Comparison of ENCODE assay signal across 18 cellular contexts in genomic region chr17:55140751-55141150, GRCh38.
DNase-seq lines count a peak whose midpoint lies in the region; ATAC-seq, FAIRE-seq and TF ChIP-seq lines count a peak whose summit lies in the region.
"Had no signal": no experiment of that assay in that cellular context is flagged by ENCODE, and none has a peak within 500 bp of the region (broad histone marks: within the 10 kb centered on the region; RNA-seq: fewer than 3 reads in every experiment).

No MANE protein-coding gene starts in this region.

- no peaks in the 10 kb centered on the region for H3K9me3 Mint-ChIP-seq in osteocyte (ENCODE audit: unreplicated experiment)
- H3K9me3 Mint-ChIP-seq: CD14-positive monocyte; CD8-positive, alpha-beta T cell; HFFc6 had no signal

- no peaks in the 10 kb centered on the region for H4K20me1 ChIP-seq in Loucy (ENCODE audit: insufficient read depth, low read length, poor library complexity, severe bottlenecking)

- no peaks in the 10 kb centered on the region for H3K36me3 ChIP-seq in A673 (ENCODE audit: insufficient read depth, low read length, poor library complexity, severe bottlenecking)
- H3K36me3 ChIP-seq in Loucy (ENCODE audit: insufficient read depth, low read length) = no peaks in the 10 kb centered on the region

- POLR2A ChIA-PET in A673 (lab: Charles Lee; ENCODE audit: low non-redundant PET) = no interaction called here

- H3K4me1 ChIP-seq in A673 (ENCODE audit: insufficient read depth, low read length, poor library complexity, severe bottlenecking) = peaks cover 19% of the 10 kb centered on the region
- peaks cover 20% of the 10 kb centered on the region for H3K4me1 ChIP-seq in Loucy (ENCODE audit: insufficient read depth, low read length, poor library complexity, severe bottlenecking)

- no peaks in the 10 kb centered on the region for H3K27me3 Mint-ChIP-seq in osteocyte (ENCODE audit: unreplicated experiment)

- no peak for TF ChIP-seq CTCF in A673 (conservative IDR thresholded peaks at IDR 0.05; ENCODE audit: low read depth, low read length)
- no peak for TF ChIP-seq CTCF in Loucy (conservative IDR thresholded peaks at IDR 0.05; ENCODE audit: low read length)
- TF ChIP-seq CTCF in choroid plexus epithelial cell (conservative IDR thresholded peaks at IDR 0.05; ENCODE audit: low read depth, low read length) = no peak
- no peak for TF ChIP-seq CTCF in osteocyte (IDR thresholded peaks at IDR 0.05)

- no peak overlapping the region for H3K27ac ChIP-seq in A673 (ENCODE audit: low read depth, low read length, poor library complexity, severe bottlenecking)

- H3K79me2 ChIP-seq in Loucy (ENCODE audit: insufficient read depth, low read length) = no peaks in the 10 kb centered on the region

- H3K4me3 ChIP-seq in A673 (ENCODE audit: low read depth, low read length, poor library complexity, severe bottlenecking) = no peak overlapping the region
- H3K4me3 ChIP-seq in Loucy (ENCODE audit: low read length, poor library complexity, severe bottlenecking) = no peak overlapping the region
- H3K4me3 ChIP-seq in choroid plexus epithelial cell (ENCODE audit: low read depth, low read length) = no peak overlapping the region

- peak; percentile 84 for DNase-seq in A673 (ENCODE audit: low spot score)
- DNase-seq in choroid plexus epithelial cell (ENCODE audit: low read depth) = peak; percentile 20
- DNase-seq in osteocyte (ENCODE audit: extremely low spot score, unreplicated experiment) = no peak
- DNase-seq in frontal cortex (ENCODE audit: low spot score in 2 of 2) = no peak
- no peak for DNase-seq in stimulated activated CD4-positive, alpha-beta T cell treated with anti-CD3 and anti-CD28 coated beads, Interleukin-1b, Interleukin-23, amount 100 ng/mL, for 48 hours
- DNase-seq: CD8-positive, alpha-beta T cell; COR-L47; DMS153; DMS79 treated with DMSO at 0.1 percent for 48 hours; GDM1; HCEC 1CT; HFFc6 had no signal

- 0 out of 2 replicates have a peak overlapping the region, but pooled peaks have one; percentile 13 for H2AFZ ChIP-seq in Loucy (ENCODE audit: low read length)

- ATAC-seq in GM18519 (IDR thresholded peaks at IDR 0.05; ENCODE audit: low FRiP score, unreplicated experiment) = no peak
- ATAC-seq: CD8-positive, alpha-beta T cell had no signal

- H3K4me1 Mint-ChIP-seq in osteocyte (ENCODE audit: unreplicated experiment) = peaks cover 42% of the 10 kb centered on the region
- H3K4me1 Mint-ChIP-seq: CD14-positive monocyte had no signal

- CTCF ChIA-PET in A673 (lab: Charles Lee) = no interaction called here

- H3K4me3 Mint-ChIP-seq in osteocyte (ENCODE audit: unreplicated experiment) = no peak overlapping the region
- H3K4me3 Mint-ChIP-seq: CD14-positive monocyte; CD8-positive, alpha-beta T cell; HFFc6 had no signal

- H3K9me3 ChIP-seq in A673 (ENCODE audit: low read depth, low read length, poor library complexity, severe bottlenecking) (no peaks in the 10 kb centered on the region), Loucy (ENCODE audit: insufficient read depth, low read depth, low read length) (no peaks in the 10 kb centered on the region)

- BruUV-seq in A673 (replicated peaks; lab: Mats Ljungman, UMichigan) = no TSS peak

- intact Hi-C loops in A673 (cut with micrococcal nuclease; ENCODE audit: unreplicated experiment) = no loop called here

- peak overlapping the region; percentile 56 for H3K27ac Mint-ChIP-seq in osteocyte (ENCODE audit: unreplicated experiment)
- H3K27ac Mint-ChIP-seq: CD14-positive monocyte; CD8-positive, alpha-beta T cell; HFFc6 had no signal

- no peaks in the 10 kb centered on the region for H3F3A ChIP-seq in Loucy (ENCODE audit: low read depth)

- FAIRE-seq in frontal cortex (lab: Jason Lieb, UNC) = no peak
- FAIRE-seq: A204.1, D721Med, H1 had no signal

- no peaks in the 10 kb centered on the region for H3K9me2 ChIP-seq in Loucy (replicated peaks; ENCODE audit: low read depth, low read length)

- H3K9ac ChIP-seq in Loucy (ENCODE audit: low read depth, low read length, poor library complexity, severe bottlenecking) = no peak overlapping the region

- peaks cover 9% of the 10 kb centered on the region for H3K36me3 Mint-ChIP-seq in osteocyte (ENCODE audit: unreplicated experiment)
- H3K36me3 Mint-ChIP-seq: CD14-positive monocyte had no signal

- H3K27me3 ChIP-seq in A673 (replicated peaks; ENCODE audit: insufficient read depth, low read depth, low read length, poor library complexity) (no peaks in the 10 kb centered on the region), Loucy (ENCODE audit: insufficient read depth, low read length, poor library complexity, severe bottlenecking) (no peaks in the 10 kb centered on the region)

- H3K4me2 ChIP-seq in Loucy (ENCODE audit: low read depth, low read length, poor library complexity, severe bottlenecking) = peak overlapping the region; percentile 16

Comparison
In these comparisons a context has a peak if more than half of its experiments do, and no peak if none do; other contexts are left out.
1. DNase-seq: peak in A673 (single experiment) and choroid plexus epithelial cell (single experiment); none in osteocyte (single experiment), frontal cortex (0 of 2) and stimulated activated CD4-positive, alpha-beta T cell treated with anti-CD3 and anti-CD28 coated beads, Interleukin-1b, Interleukin-23, amount 100 ng/mL, for 48 hours (single experiment).